8 cellular contexts compared by ENCODE assay signal in genomic region chr17:44308320-44308818, GRCh38. TPM values are rescaled to one million over a fixed set of nuclear protein-coding genes. Genes with fewer than 3 reads are reported as not detected.
DNase-seq lines count a peak whose midpoint lies in the region; ATAC-seq and TF ChIP-seq lines count a peak whose summit lies in the region.

TSS of gene RUNDC3A (plus strand) at chr17:44308601. CDS start at chr17:44308833, 232 bp downstream.

- H3K4me1 ChIP-seq in RWPE2 (ENCODE audit: insufficient read depth, poor library complexity, severe bottlenecking), result peaks cover 7% of the 10 kb centered on the region

- no peaks in the 10 kb centered on the region for H3K9me3 Mint-ChIP-seq in nephron
- no peaks in the 10 kb centered on the region for H3K9me3 Mint-ChIP-seq in stimulated activated naive B cell treated with anti-CD40 and anti-IgM and Interleukin-4, amounts not matched to agents 10 μg/mL and 1 μg/mL and 100 μg/mL, for 72 hours

- H3K9me3 ChIP-seq in RWPE2 (ENCODE audit: severe bottlenecking), result no peaks in the 10 kb centered on the region

- DNase-seq in DMS114 treated with DMSO at 0.1 percent for 48 hours (lab: John Stamatoyannopoulos, UW; ENCODE audit: unreplicated experiment) (peak; percentile 31), LHCN-M2 (ENCODE audit: low read depth) (peak; percentile 73), RWPE2 (ENCODE audit: low spot score) (no peak), activated gamma-delta T cell treated with Interleukin-2 at 50 U/mL for 16 hours (peak; percentile 86), fibroblast of villous mesenchyme (ENCODE audit: low read depth) (peak; percentile 86)
- DNase-seq in stimulated activated naive B cell treated with anti-CD40 and anti-IgM and Interleukin-4, amounts not matched to agents 10 μg/mL and 1 μg/mL and 100 μg/mL, for 72 hours, result peak; percentile 64

- peak within 1 kb of the TSS; percentile 69 to 77 (median 77) for H3K4me3 Mint-ChIP-seq in nephron
- H3K4me3 Mint-ChIP-seq in stimulated activated naive B cell treated with anti-CD40 and anti-IgM and Interleukin-4, amounts not matched to agents 10 μg/mL and 1 μg/mL and 100 μg/mL, for 72 hours, result peak within 1 kb of the TSS; percentile 73 to 74

- peak; percentile 66 for ATAC-seq in RWPE2 (ENCODE audit: low read depth)
- ATAC-seq in stimulated activated naive B cell treated with anti-CD40 and anti-IgM and Interleukin-4, amounts not matched to agents 10 μg/mL and 1 μg/mL and 100 μg/mL, for 72 hours (replicated peaks), result peak; percentile 88 to 91
- ATAC-seq in GM19452 (IDR thresholded peaks at IDR 0.05; ENCODE audit: unreplicated experiment), result no peak

- no peak for TF ChIP-seq CTCF in RWPE2 (IDR thresholded peaks at IDR 0.05; ENCODE audit: poor library complexity, severe bottlenecking)
- no peak for TF ChIP-seq CTCF in fibroblast of villous mesenchyme (IDR thresholded peaks at IDR 0.05; ENCODE audit: insufficient read depth, low read depth, low read length)
- no peak for TF ChIP-seq CTCF in nephron (IDR thresholded peaks at IDR 0.05; ENCODE audit: unreplicated experiment in 3 of 3)

- no peak within 1 kb of the TSS for H3K27ac Mint-ChIP-seq in nephron
- no peak within 1 kb of the TSS for H3K27ac Mint-ChIP-seq in stimulated activated naive B cell treated with anti-CD40 and anti-IgM and Interleukin-4, amounts not matched to agents 10 μg/mL and 1 μg/mL and 100 μg/mL, for 72 hours

- peaks cover 8% of the 10 kb centered on the region for H3K4me1 Mint-ChIP-seq in nephron
- H3K4me1 Mint-ChIP-seq in stimulated activated naive B cell treated with anti-CD40 and anti-IgM and Interleukin-4, amounts not matched to agents 10 μg/mL and 1 μg/mL and 100 μg/mL, for 72 hours, result peaks cover 13 to 37% of the 10 kb centered on the region in 2 donors

- no peaks in the 10 kb centered on the region for H3K36me3 Mint-ChIP-seq in nephron (ENCODE audit: low read depth)
- peaks cover 0 to 2% of the 10 kb centered on the region in 2 donors for H3K36me3 Mint-ChIP-seq in stimulated activated naive B cell treated with anti-CD40 and anti-IgM and Interleukin-4, amounts not matched to agents 10 μg/mL and 1 μg/mL and 100 μg/mL, for 72 hours

- H3K36me3 ChIP-seq in RWPE2 (ENCODE audit: low read depth), result no peaks in the 10 kb centered on the region

- H3K4me3 ChIP-seq in RWPE2 (ENCODE audit: severe bottlenecking) (peak within 1 kb of the TSS; percentile 33), fibroblast of villous mesenchyme (ENCODE audit: low read depth, low read length) (peak within 1 kb of the TSS; percentile 54)

- H3K27me3 Mint-ChIP-seq in nephron (ENCODE audit: low read depth), result peaks cover 46% of the 10 kb centered on the region
- peaks cover 65 to 71% of the 10 kb centered on the region in 2 donors for H3K27me3 Mint-ChIP-seq in stimulated activated naive B cell treated with anti-CD40 and anti-IgM and Interleukin-4, amounts not matched to agents 10 μg/mL and 1 μg/mL and 100 μg/mL, for 72 hours

- H3K27ac ChIP-seq in RWPE2 (ENCODE audit: poor library complexity, severe bottlenecking), result no peak within 1 kb of the TSS

- no peaks in the 10 kb centered on the region for H3K27me3 ChIP-seq in RWPE2 (ENCODE audit: insufficient read depth, poor library complexity, severe bottlenecking)

RNA-seq across cellular contexts. Expression of gene RUNDC3A, which starts in this region (rescaled TPM):
- total RNA-seq in LHCN-M2 (2014; rRNA removed) (0.32 TPM in 1 of 2 replicates, not detected in the other), fibroblast of villous mesenchyme (under 0.01 TPM in 1 of 2 replicates, not detected in the other)
- 0.41 TPM for polyA plus RNA-seq in LHCN-M2 (2012)

Comparison
In these comparisons a context has a peak if more than half of its experiments do, and no peak if none do; other contexts are left out.
1. Peak in DNase-seq in LHCN-M2; RNA of the gene not detected or under 1 TPM.
2. Peak in DNase-seq and H3K4me3 ChIP-seq in fibroblast of villous mesenchyme; RNA of the gene not detected or under 1 TPM.